ENCODE assay signal across 11 cellular contexts in the genomic region with DNA sequence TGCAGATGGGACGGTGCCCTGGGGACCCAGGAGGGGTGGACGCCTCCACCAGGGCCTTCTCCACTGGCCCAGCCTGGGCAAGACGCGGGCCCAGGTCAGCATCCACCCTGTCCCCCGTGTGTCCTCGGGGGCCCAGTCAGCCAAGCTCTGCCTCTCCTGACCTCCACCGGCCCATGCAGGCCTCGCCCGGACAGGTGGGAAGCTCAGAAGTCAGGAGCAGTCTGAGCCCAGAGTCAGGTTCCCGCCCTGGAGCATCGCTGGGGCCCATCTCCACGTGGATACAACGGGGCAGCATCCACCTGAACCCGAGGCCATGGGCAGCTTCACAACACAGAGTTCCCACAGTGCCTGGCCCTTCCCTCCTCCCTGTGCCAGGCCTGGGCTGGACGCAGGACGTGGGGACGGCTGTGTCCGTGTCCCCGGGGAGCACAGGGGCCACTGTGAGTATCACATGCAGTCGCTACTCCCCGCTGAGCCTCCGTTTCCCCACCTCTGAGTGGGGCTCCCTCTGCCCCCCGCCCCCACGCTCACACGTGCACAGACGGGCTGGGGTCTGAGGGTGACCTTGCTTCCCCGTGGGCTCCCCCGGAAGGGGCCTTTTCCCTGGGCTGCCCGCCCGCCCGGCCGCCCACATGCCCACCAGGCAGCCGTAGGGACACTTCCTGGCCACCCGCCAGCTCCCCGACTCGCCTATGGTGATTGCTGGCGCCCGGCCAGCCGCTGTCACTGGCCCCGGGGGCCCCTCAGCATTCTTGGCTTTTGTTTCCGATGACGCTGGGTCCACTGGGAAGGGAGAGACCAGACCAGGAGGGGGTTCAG.
DNase-seq lines count a peak whose midpoint lies in the region; ATAC-seq and TF ChIP-seq lines count a peak whose summit lies in the region.
"Had no signal": no experiment of that assay in that cellular context is flagged by ENCODE, and none has a peak within 500 bp of the region (broad histone marks: within the 10 kb centered on the region; RNA-seq: fewer than 3 reads in every experiment).

No MANE protein-coding gene starts in this region.

- intact Hi-C loops in psoas muscle (cut with DNase I) = no loop called here

- H3K9me3 ChIP-seq in psoas muscle = no peaks in the 10 kb centered on the region

- H3K4me1 Mint-ChIP-seq in activated naive CD4-positive, alpha-beta T cell treated with anti-CD3 and anti-CD28 coated beads, Interleukin-2, amount 10 ng/mL, durations not matched to agents 7 days and 5 days = peaks cover 8% of the 10 kb centered on the region

- 23 to 30% (median 24%) methylated on average over 37 to 42 of the region's 42 CpGs for WGBS in psoas muscle, 3 donors

- no peak overlapping the region for H3K4me3 Mint-ChIP-seq in activated naive CD4-positive, alpha-beta T cell treated with anti-CD3 and anti-CD28 coated beads, Interleukin-2, amount 10 ng/mL, durations not matched to agents 7 days and 5 days
- H3K4me3 Mint-ChIP-seq: activated T-helper 1 cell treated with anti-CD3 and anti-CD28 coated beads, Interleukin-12 subunit alpha, Interleukin-12 subunit beta, Interleukin-2, Interleukin-4 antibody, amounts not matched to agents 30 ng/mL and 10 ng/mL and 1 ng/mL, durations not matched to agents 14 hours and 24 hours and 36 hours; dendritic cell treated with granulocyte-macrophage colony-stimulating factor and Interleukin-4, amounts not matched to agents 40 ng/mL and 50 ng/mL, for 4 days had no signal

- no peaks in the 10 kb centered on the region for H3K9me3 Mint-ChIP-seq in activated naive CD4-positive, alpha-beta T cell treated with anti-CD3 and anti-CD28 coated beads, Interleukin-2, amount 10 ng/mL, durations not matched to agents 7 days and 5 days
- H3K9me3 Mint-ChIP-seq: activated T-helper 1 cell treated with anti-CD3 and anti-CD28 coated beads, Interleukin-12 subunit alpha, Interleukin-12 subunit beta, Interleukin-2, Interleukin-4 antibody, amounts not matched to agents 30 ng/mL and 10 ng/mL and 1 ng/mL, durations not matched to agents 14 hours and 24 hours and 36 hours; dendritic cell treated with granulocyte-macrophage colony-stimulating factor and Interleukin-4, amounts not matched to agents 40 ng/mL and 50 ng/mL, for 4 days had no signal

- H3K4me1 ChIP-seq in psoas muscle = peaks cover 9% of the 10 kb centered on the region

- peak overlapping the region; percentile 27 to 65 for H3K27ac ChIP-seq in coronary artery
- H3K27ac ChIP-seq in psoas muscle = no peak overlapping the region

- H3K36me3 ChIP-seq in psoas muscle (ENCODE audit: insufficient read depth in 1 of 2, low read depth in 1 of 2) = no peaks in the 10 kb centered on the region

- H3K27me3 Mint-ChIP-seq in activated naive CD4-positive, alpha-beta T cell treated with anti-CD3 and anti-CD28 coated beads, Interleukin-2, amount 10 ng/mL, durations not matched to agents 7 days and 5 days = peaks cover 21% of the 10 kb centered on the region

- ATAC-seq in psoas muscle (peak in 1 of 4 donors; percentile 35), GM19397 (IDR thresholded peaks at IDR 0.05; ENCODE audit: unreplicated experiment) (no peak)

- TF ChIP-seq CTCF in coronary artery (IDR thresholded peaks at IDR 0.05) (no peak), psoas muscle (IDR thresholded peaks at IDR 0.05) (no peak)

- CTCF ChIA-PET in activated naive CD4-positive, alpha-beta T cell treated with anti-CD3 and anti-CD28 coated beads, Interleukin-2, amount 10 ng/mL, durations not matched to agents 7 days and 5 days (lab: Charles Lee) = no interaction called here

- DNase-seq in EL = peak; percentile 57
- peak; percentile 52 for DNase-seq in NCI-H2196 (lab: John Stamatoyannopoulos, UW; ENCODE audit: unreplicated experiment)
- DNase-seq in coronary artery (ENCODE audit: low spot score) = no peak
- peak; percentile 58 to 70 for DNase-seq in psoas muscle
- DNase-seq in NCI-H187 treated with DMSO at 0.1 percent for 48 hours (lab: John Stamatoyannopoulos, UW) = no peak
- DNase-seq in NCI-H2107 treated with DMSO at 0.1 percent for 48 hours (lab: John Stamatoyannopoulos, UW; ENCODE audit: unreplicated experiment) = no peak
- no peak for DNase-seq in activated naive CD4-positive, alpha-beta T cell treated with anti-CD3 and anti-CD28 coated beads, Interleukin-2, amount 10 ng/mL, durations not matched to agents 7 days and 5 days
- DNase-seq: hippocampal formation had no signal

- H3K36me3 Mint-ChIP-seq in activated naive CD4-positive, alpha-beta T cell treated with anti-CD3 and anti-CD28 coated beads, Interleukin-2, amount 10 ng/mL, durations not matched to agents 7 days and 5 days = no peaks in the 10 kb centered on the region

- H3K27me3 ChIP-seq in psoas muscle (ENCODE audit: insufficient read depth in 3 of 3, low read length in 2 of 3) = peaks cover 0 to 11% (median 2%) of the 10 kb centered on the region in 3 donors

- peak overlapping the region; percentile 53 for H3K4me3 ChIP-seq in coronary artery
- H3K4me3 ChIP-seq in psoas muscle = no peak overlapping the region

- H3K27ac Mint-ChIP-seq in activated naive CD4-positive, alpha-beta T cell treated with anti-CD3 and anti-CD28 coated beads, Interleukin-2, amount 10 ng/mL, durations not matched to agents 7 days and 5 days = no peak overlapping the region
- H3K27ac Mint-ChIP-seq: activated T-helper 1 cell treated with anti-CD3 and anti-CD28 coated beads, Interleukin-12 subunit alpha, Interleukin-12 subunit beta, Interleukin-2, Interleukin-4 antibody, amounts not matched to agents 30 ng/mL and 10 ng/mL and 1 ng/mL, durations not matched to agents 14 hours and 24 hours and 36 hours; dendritic cell treated with granulocyte-macrophage colony-stimulating factor and Interleukin-4, amounts not matched to agents 40 ng/mL and 50 ng/mL, for 4 days had no signal

Comparison
In these comparisons a context has a peak if more than half of its experiments do, and no peak if none do; other contexts are left out.
1. DNase-seq: peak in EL (single experiment), NCI-H2196 (single experiment) and psoas muscle (2 of 2); none in coronary artery (single experiment), NCI-H187 treated with DMSO at 0.1 percent for 48 hours (single experiment), NCI-H2107 treated with DMSO at 0.1 percent for 48 hours (single experiment) and activated naive CD4-positive, alpha-beta T cell treated with anti-CD3 and anti-CD28 coated beads, Interleukin-2, amount 10 ng/mL, durations not matched to agents 7 days and 5 days (single experiment).